In genomic region chr13:109922518-109922917, GRCh38 we compare ENCODE assay signal across 1 cellular context.
TF ChIP-seq lines count a peak whose summit lies in the region.

No MANE protein-coding gene starts in this region.

TF ChIP-seq in endothelial cell of umbilical vein, 7 proteins besides CTCF, POLR2A, EP300 and RAD21 (continued from another document):
- TF ChIP-seq EZH2 (IDR thresholded peaks at IDR 0.05; ENCODE audit: borderline replicate concordance, low read depth, low read length, severe bottlenecking) (no peak), MYC (IDR thresholded peaks at IDR 0.05; ENCODE audit: low read depth, low read length) (no peak), GATA2 (IDR thresholded peaks at IDR 0.05; ENCODE audit: insufficient read depth, insufficient read length, low read depth, low read length) (no peak)
